Comparison of ENCODE assay signal across 20 cellular contexts in genomic region chr5:39193553-39194465, GRCh38. TPM values are rescaled to one million over a fixed set of nuclear protein-coding genes. Genes with fewer than 3 reads are reported as not detected.
A peak's percentile ranks its signal among the peaks of the same experiment; 100 is the strongest.
DNase-seq lines count a peak whose midpoint lies in the region; ATAC-seq, FAIRE-seq and TF ChIP-seq lines count a peak whose summit lies in the region.
"Had no signal": no experiment of that assay in that cellular context is flagged by ENCODE, and none has a peak within 500 bp of the region (broad histone marks: within the 10 kb centered on the region; RNA-seq: fewer than 3 reads in every experiment).

No MANE protein-coding gene starts in this region.

- BruUV-seq in K562 (replicated peaks; lab: Mats Ljungman, UMichigan): no TSS peak

- no peak for FAIRE-seq in K562 (lab: Jason Lieb, UNC)
- FAIRE-seq: D721Med, endothelial cell of umbilical vein, G401.6, GM12878 had no signal

- no peaks in the 10 kb centered on the region for H3K9me3 Mint-ChIP-seq in activated T-cell treated with anti-CD3 and anti-CD28 coated beads, Interleukin-2, amount 50 U/mL, for 72 hours
- no peaks in the 10 kb centered on the region for H3K9me3 Mint-ChIP-seq in stimulated activated effector memory CD8-positive, alpha-beta T cell treated with anti-CD3 and anti-CD28 coated beads, Interleukin-12 subunit alpha, Interleukin-12 subunit beta, amount 100 ng/mL, for 72 hours
- H3K9me3 Mint-ChIP-seq in H9: no peaks in the 10 kb centered on the region
- H3K9me3 Mint-ChIP-seq: naive B cell, WTC11 had no signal

- no peak overlapping the region for H2BK20ac ChIP-seq in H9 (ENCODE audit: low read depth, low read length, poor library complexity, severe bottlenecking)

- peak overlapping the region; percentile 75 for H3K27ac ChIP-seq in K562 (ENCODE audit: extremely low read depth, low read depth, low read length)
- peak overlapping the region in 1 of 4 donors; percentile 22 for H3K27ac ChIP-seq in transverse colon
- no peak overlapping the region for H3K27ac ChIP-seq in H9 (ENCODE audit: insufficient read length, low read depth, low read length)
- H3K27ac ChIP-seq: ascending aorta, RWPE1 had no signal

- no peaks in the 10 kb centered on the region for H3K27me3 Mint-ChIP-seq in activated T-cell treated with anti-CD3 and anti-CD28 coated beads, Interleukin-2, amount 50 U/mL, for 72 hours (ENCODE audit: low read depth)
- H3K27me3 Mint-ChIP-seq in H9 (ENCODE audit: low read depth): no peaks in the 10 kb centered on the region

- H4K5ac ChIP-seq in H9 (ENCODE audit: insufficient read length, low read depth, low read length): no peak overlapping the region

- peak overlapping the region; percentile 90 for H3K9ac ChIP-seq in Loucy (ENCODE audit: low read depth, low read length, poor library complexity, severe bottlenecking)
- 0 out of 4 replicates have a peak overlapping the region, but pooled peaks of 1 of the 2 experiments have one; percentile 6 for H3K9ac ChIP-seq in K562 (ENCODE audit: insufficient read depth in 1 of 2, low read depth in 2 of 2, low read length in 2 of 2)
- H3K9ac ChIP-seq in H9 (ENCODE audit: extremely low read depth, insufficient read length, low read length): no peak overlapping the region

- H3K27me3 ChIP-seq in Loucy (ENCODE audit: insufficient read depth, low read length, poor library complexity, severe bottlenecking): no peaks in the 10 kb centered on the region
- no peaks in the 10 kb centered on the region for H3K27me3 ChIP-seq in K562 (ENCODE audit: control insufficient read depth in 2 of 2, insufficient read depth in 2 of 2, low read length in 2 of 2)
- no peaks in the 10 kb centered on the region for H3K27me3 ChIP-seq in transverse colon
- H3K27me3 ChIP-seq in H9 (ENCODE audit: insufficient read depth, low read length): no peaks in the 10 kb centered on the region
- H3K27me3 ChIP-seq: ascending aorta, vagina had no signal

- H2BK5ac ChIP-seq in H9 (ENCODE audit: insufficient read length, low read length): no peak overlapping the region

- H4K91ac ChIP-seq in H9 (ENCODE audit: insufficient read length, low read depth, low read length): no peak overlapping the region

- H2BK12ac ChIP-seq in H9 (ENCODE audit: insufficient read length, low read depth, low read length): no peak overlapping the region

- H3K4ac ChIP-seq in H9 (ENCODE audit: low read depth, low read length): no peak overlapping the region

- no peaks in the 10 kb centered on the region for H3K9me2 ChIP-seq in Loucy (replicated peaks; ENCODE audit: low read depth, low read length)

- peaks cover 84% of the 10 kb centered on the region for H3K4me1 Mint-ChIP-seq in activated T-cell treated with anti-CD3 and anti-CD28 coated beads, Interleukin-2, amount 50 U/mL, for 72 hours (ENCODE audit: low read depth)
- H3K4me1 Mint-ChIP-seq in stimulated activated effector memory CD8-positive, alpha-beta T cell treated with anti-CD3 and anti-CD28 coated beads, Interleukin-12 subunit alpha, Interleukin-12 subunit beta, amount 100 ng/mL, for 72 hours: peaks cover 73% of the 10 kb centered on the region
- no peaks in the 10 kb centered on the region for H3K4me1 Mint-ChIP-seq in H9
- H3K4me1 Mint-ChIP-seq: WTC11 had no signal

- TF ChIP-seq POLR2A in K562 (conservative IDR thresholded peaks at IDR 0.05): no peak
- TF ChIP-seq POLR2A in transverse colon (IDR thresholded peaks at IDR 0.05): no peak

- ATAC-seq in activated T-cell treated with anti-CD3 and anti-CD28 coated beads, Interleukin-2, amount 50 U/mL, for 72 hours (replicated peaks in 1 of 2): no peak
- ATAC-seq in K562: peak; percentile 28
- no peak for ATAC-seq in stimulated activated effector memory CD8-positive, alpha-beta T cell treated with anti-CD3 and anti-CD28 coated beads, Interleukin-12 subunit alpha, Interleukin-12 subunit beta, amount 100 ng/mL, for 72 hours
- ATAC-seq: GM12878, WTC11 had no signal

- no peaks in the 10 kb centered on the region for H3K23me2 ChIP-seq in H9 (ENCODE audit: insufficient read length, low read depth, low read length, poor library complexity, severe bottlenecking)

- POLR2A ChIA-PET in K562 (lab: Yijun Ruan, JAX): interaction anchor here (0.7 to 1.3 kb wide), 5 partner anchors 8 to 310 kb away, joined by 3 to 6 read pairs (median 4); no protein-coding TSS in a partner anchor

- peaks cover 4% of the 10 kb centered on the region for H4K20me1 ChIP-seq in Loucy (ENCODE audit: insufficient read depth, low read length, poor library complexity, severe bottlenecking)
- H4K20me1 ChIP-seq in K562 (replicated peaks; ENCODE audit: control insufficient read depth, insufficient read depth, low read length): no peaks in the 10 kb centered on the region
- H4K20me1 ChIP-seq in H9 (ENCODE audit: control insufficient read depth, insufficient read depth, insufficient read length): no peaks in the 10 kb centered on the region

- no peak overlapping the region for H3K18ac ChIP-seq in H9 (ENCODE audit: insufficient read length, low read depth, low read length)

- H3K4me3 Mint-ChIP-seq in activated T-cell treated with anti-CD3 and anti-CD28 coated beads, Interleukin-2, amount 50 U/mL, for 72 hours: peak overlapping the region; percentile 75 to 87
- peak overlapping the region; percentile 55 for H3K4me3 Mint-ChIP-seq in stimulated activated effector memory CD8-positive, alpha-beta T cell treated with anti-CD3 and anti-CD28 coated beads, Interleukin-12 subunit alpha, Interleukin-12 subunit beta, amount 100 ng/mL, for 72 hours
- no peak overlapping the region for H3K4me3 Mint-ChIP-seq in H9
- H3K4me3 Mint-ChIP-seq: WTC11 had no signal

- no peak overlapping the region for H3K56ac ChIP-seq in H9 (ENCODE audit: insufficient read length, low read depth, low read length)

- H3K79me1 ChIP-seq in H9 (ENCODE audit: insufficient read depth, low read depth, low read length, poor library complexity, severe bottlenecking): no peaks in the 10 kb centered on the region

- peak overlapping the region; percentile 89 for H3K4me3 ChIP-seq in Loucy (ENCODE audit: low read length, poor library complexity, severe bottlenecking)
- no peak overlapping the region for H3K4me3 ChIP-seq in K562
- no peak overlapping the region for H3K4me3 ChIP-seq in transverse colon
- H3K4me3 ChIP-seq: ascending aorta, GM12878, vagina had no signal

- H2AFZ ChIP-seq in Loucy (ENCODE audit: low read length): no peak overlapping the region
- peak overlapping the region; percentile 73; the same call in 1 of the 2 replicates for H2AFZ ChIP-seq in K562 (ENCODE audit: low read depth, low read length)
- no peak overlapping the region for H2AFZ ChIP-seq in H9 (ENCODE audit: low read length)

- no peak overlapping the region for H2BK120ac ChIP-seq in H9 (ENCODE audit: low read depth, low read length, poor library complexity, severe bottlenecking)

- intact Hi-C loops in K562 (cut with micrococcal nuclease): loop anchor here (2.0 kb wide), 1 partner anchor 17 kb away; no protein-coding TSS in a partner anchor
- intact Hi-C loops in transverse colon (cut with DNase I; ENCODE audit: low total_unique reads): no loop called here

- CTCF ChIA-PET in K562 (lab: Yijun Ruan, JAX; ENCODE audit: low intra/inter-chr PET ratio): no interaction called here

- TF ChIP-seq CTCF in Loucy (conservative IDR thresholded peaks at IDR 0.05; ENCODE audit: low read length): no peak
- TF ChIP-seq CTCF in K562 (IDR thresholded peaks at IDR 0.05 in 2 of 3, conservative IDR thresholded peaks at IDR 0.05 in 1 of 3; ENCODE audit: insufficient read depth in 2 of 3, low read depth in 1 of 3, low read length in 3 of 3): no peak
- TF ChIP-seq CTCF in transverse colon (IDR thresholded peaks at IDR 0.05): no peak
- no peak for TF ChIP-seq CTCF in H9 (conservative IDR thresholded peaks at IDR 0.05)

- peaks cover 12% of the 10 kb centered on the region for H3F3A ChIP-seq in Loucy (ENCODE audit: low read depth)

- H2BK15ac ChIP-seq in H9 (ENCODE audit: low read depth, low read length): no peak overlapping the region

- H3K4me1 ChIP-seq in Loucy (ENCODE audit: insufficient read depth, low read length, poor library complexity, severe bottlenecking) (peaks cover 81% of the 10 kb centered on the region), K562 (replicated peaks in 1 of 2; ENCODE audit: control insufficient read depth in 2 of 2, insufficient read depth in 2 of 2, low read length in 2 of 2) (peaks cover 31 to 89% of the 10 kb centered on the region in 2 experiments; a peak in 4 of 5 replicates), transverse colon (peaks cover 0 to 7% (median 0%) of the 10 kb centered on the region in 4 donors), H9 (ENCODE audit: insufficient read depth, low read length) (no peaks in the 10 kb centered on the region)
- H3K4me1 ChIP-seq: ascending aorta, vagina had no signal

- peak overlapping the region; percentile 92 for H3K27ac Mint-ChIP-seq in activated T-cell treated with anti-CD3 and anti-CD28 coated beads, Interleukin-2, amount 50 U/mL, for 72 hours
- peak overlapping the region; percentile 67 for H3K27ac Mint-ChIP-seq in stimulated activated effector memory CD8-positive, alpha-beta T cell treated with anti-CD3 and anti-CD28 coated beads, Interleukin-12 subunit alpha, Interleukin-12 subunit beta, amount 100 ng/mL, for 72 hours
- 0 out of 7 replicates have a peak overlapping the region, but pooled peaks of 1 of the 3 experiments have one; percentile 1 for H3K27ac Mint-ChIP-seq in H9
- H3K27ac Mint-ChIP-seq: WTC11 had no signal

- no peaks in the 10 kb centered on the region for H3K9me1 ChIP-seq in K562 (ENCODE audit: control insufficient read depth, insufficient read depth, low read length)

- no peak overlapping the region for H4K8ac ChIP-seq in H9 (replicated peaks; ENCODE audit: insufficient read length, low read depth, low read length)

- no peak overlapping the region for H3K14ac ChIP-seq in H9 (ENCODE audit: insufficient read depth, low read length)

- in situ Hi-C loops in K562 (cut with MboI): no loop called here
- in situ Hi-C loops in transverse colon (cut with MboI; ENCODE audit: low pct_ligation_motif_present in 1 of 4, low pct_unique_long_range_greater_than_20kb in 1 of 4, low sequenced_read_pairs in 3 of 4): no loop called here

- DNase-seq in activated T-cell treated with anti-CD3 and anti-CD28 coated beads, Interleukin-2, amount 50 U/mL, for 72 hours: no peak
- no peak for DNase-seq in activated T-cell treated with anti-CD3 and anti-CD28 coated beads, Interleukin-2, amount 50 U/mL, for 1 hour
- DNase-seq in K562 (ENCODE audit: extremely low read depth in 1 of 4, low spot score in 3 of 4) (peak in 1 of 4 experiments; percentile 40), transverse colon (no peak), mesenteric fat pad (ENCODE audit: low spot score) (no peak), H9 (no peak)
- DNase-seq in stimulated activated effector memory CD8-positive, alpha-beta T cell treated with anti-CD3 and anti-CD28 coated beads, Interleukin-12 subunit alpha, Interleukin-12 subunit beta, amount 100 ng/mL, for 72 hours (ENCODE audit: low spot score in 2 of 2): peak in 1 of 2 donors; percentile 51
- DNase-seq: foreskin melanocyte, GOT3, naive B cell had no signal

- H3T11ph ChIP-seq in H9 (ENCODE audit: low read length): no peak overlapping the region

- TF ChIP-seq EP300 in K562 (IDR thresholded peaks at IDR 0.05; ENCODE audit: low read length) (peak; percentile 18; the same call in 1 of the 2 replicates), transverse colon (IDR thresholded peaks at IDR 0.05; ENCODE audit: low read depth) (no peak)

- TF ChIP-seq RAD21 in K562 (CRISPR knock-in tag; conservative IDR thresholded peaks at IDR 0.05 in 1 of 2, IDR thresholded peaks at IDR 0.05 in 1 of 2): no peak

- H3K4me2 ChIP-seq in Loucy (ENCODE audit: low read depth, low read length, poor library complexity, severe bottlenecking): peak overlapping the region; percentile 94
- peak overlapping the region; percentile 66 for H3K4me2 ChIP-seq in K562 (ENCODE audit: insufficient read depth, low read length)
- no peak overlapping the region for H3K4me2 ChIP-seq in H9 (ENCODE audit: insufficient read depth, insufficient read length, low read length)

- H3K9me3 ChIP-seq in Loucy (ENCODE audit: insufficient read depth, low read depth, low read length) (no peaks in the 10 kb centered on the region), K562 (replicated peaks; ENCODE audit: control insufficient read depth, insufficient read depth, low read depth, low read length) (no peaks in the 10 kb centered on the region), transverse colon (no peaks in the 10 kb centered on the region), H9 (ENCODE audit: control insufficient read depth, low read depth, low read length) (no peaks in the 10 kb centered on the region)
- H3K9me3 ChIP-seq: ascending aorta, vagina had no signal

- H3K79me2 ChIP-seq in Loucy (ENCODE audit: insufficient read depth, low read length) (peaks cover 93% of the 10 kb centered on the region), K562 (ENCODE audit: control insufficient read depth, insufficient read depth, low read length) (peaks cover 31% of the 10 kb centered on the region), H9 (ENCODE audit: insufficient read depth, low read length) (no peaks in the 10 kb centered on the region)

- 14% methylated on average over 6 of the region's 6 CpGs for WGBS in K562 (ENCODE audit: insufficient coverage, low coverage, missing lambda C conversion rate)
- 62 to 71% methylated on average over 6 of the region's 6 CpGs for WGBS in transverse colon (ENCODE audit: low coverage in 1 of 2), 2 donors
- no CpG with 5 or more reads among the region's 6 CpGs for WGBS in H9 (ENCODE audit: extremely low coverage, insufficient read length, low lambda C conversion rate)

- H2AK5ac ChIP-seq in H9 (ENCODE audit: insufficient read length, low read length): no peak overlapping the region

- no peak overlapping the region for H3K23ac ChIP-seq in H9 (ENCODE audit: insufficient read length, low read depth, low read length)

- no peaks in the 10 kb centered on the region for H3K36me3 Mint-ChIP-seq in activated T-cell treated with anti-CD3 and anti-CD28 coated beads, Interleukin-2, amount 50 U/mL, for 72 hours (ENCODE audit: insufficient read depth in 2 of 2)
- no peaks in the 10 kb centered on the region for H3K36me3 Mint-ChIP-seq in stimulated activated effector memory CD8-positive, alpha-beta T cell treated with anti-CD3 and anti-CD28 coated beads, Interleukin-12 subunit alpha, Interleukin-12 subunit beta, amount 100 ng/mL, for 72 hours
- no peaks in the 10 kb centered on the region for H3K36me3 Mint-ChIP-seq in H9 (ENCODE audit: insufficient read depth in 1 of 3, low read depth in 3 of 3)
- H3K36me3 Mint-ChIP-seq: naive B cell, WTC11 had no signal

- no peaks in the 10 kb centered on the region for H3K36me3 ChIP-seq in Loucy (ENCODE audit: insufficient read depth, low read length)
- H3K36me3 ChIP-seq in K562 (ENCODE audit: control insufficient read depth, insufficient read depth, low read length): no peaks in the 10 kb centered on the region
- H3K36me3 ChIP-seq in transverse colon: no peaks in the 10 kb centered on the region
- H3K36me3 ChIP-seq: ascending aorta, vagina had no signal

RNA-seq across cellular contexts. Expression of gene FYB1, which starts 25.6 kb away (rescaled TPM):
- total RNA-seq in activated T-cell treated with anti-CD3 and anti-CD28 coated beads, Interleukin-2, amount 50 U/mL, for 72 hours: 100 to 1,000 TPM; 127 to 131 TPM
- total RNA-seq in K562 (2011; cell fraction: chromatin; rRNA removed; ENCODE audit: low replicate concordance): 2.9 and 14.8 TPM in 2 replicates
- 0.67 and 2.2 TPM in 2 replicates for total RNA-seq in K562 (2011; cell fraction: nucleolus; rRNA removed)
- total RNA-seq in K562 (2011; cell fraction: nucleoplasm; rRNA removed): 5.6 and 6.0 TPM in 2 replicates
- total RNA-seq in K562 (2014; rRNA removed) (6.7 TPM in 2 replicates), K562 (2014; rRNA removed; fragmentation: Illumina TruSeq; extraction: Trizol) (15.6 and 16.5 TPM in 2 replicates), K562 (2015; rRNA removed; fragmentation: Illumina TruSeq; extraction: Trizol) (28.1 and 31.5 TPM in 2 replicates), K562 (2021) (17.4 and 22.5 TPM in 2 replicates), transverse colon (10 to 100 TPM in 2 of 4 donors, 1 to 10 TPM in 2; 6.4 to 38.5 (median 17.5) TPM), mesenteric fat pad (27.8 TPM), H9 (2021) (not detected in 2 replicates)
- polyA plus RNA-seq in K562 (2011; rRNA removed) (4.7 and 25.4 TPM in 2 replicates), K562 (2014; fragmentation: Illumina TruSeq; extraction: Trizol) (13.7 and 18.4 TPM in 2 replicates), K562 (2014; fragmentation: Nextera tagmentation; extraction: Ambion mirVana) (1 to 10 TPM; 9.4 to 9.7 TPM), K562 (2014; rRNA removed) (7.4 and 8.0 TPM in 2 replicates)
- polyA plus RNA-seq in K562 (2011; cell fraction: cytosol; rRNA removed): 0.85 and 9.2 TPM in 2 replicates
- 5.6 and 40.9 TPM in 2 replicates for polyA plus RNA-seq in K562 (2011; cell fraction: nucleus; rRNA removed)
- polyA plus RNA-seq in K562 (2012): 20.9 and 22.7 TPM in 2 replicates
- polyA minus RNA-seq in K562 (2011; rRNA and poly(A)+ RNA removed): 4.0 and 45.3 TPM in 2 replicates
- 2.4 and 15.2 TPM in 2 replicates for polyA minus RNA-seq in K562 (2011; cell fraction: cytosol; rRNA and poly(A)+ RNA removed)
- 5.4 and 62.8 TPM in 2 replicates for polyA minus RNA-seq in K562 (2011; cell fraction: nucleus; rRNA and poly(A)+ RNA removed)
- total RNA-seq: LHCN-M2 had no signal
- polyA plus RNA-seq: endothelial cell of umbilical vein had no signal

Comparison
In these comparisons a context has a peak if more than half of its experiments do, and no peak if none do; other contexts are left out.
1. H3K4me3 Mint-ChIP-seq: peak in activated T-cell treated with anti-CD3 and anti-CD28 coated beads, Interleukin-2, amount 50 U/mL, for 72 hours (2 of 2) and stimulated activated effector memory CD8-positive, alpha-beta T cell treated with anti-CD3 and anti-CD28 coated beads, Interleukin-12 subunit alpha, Interleukin-12 subunit beta, amount 100 ng/mL, for 72 hours (single experiment); none in H9 (0 of 2).